In the genomic region with DNA sequence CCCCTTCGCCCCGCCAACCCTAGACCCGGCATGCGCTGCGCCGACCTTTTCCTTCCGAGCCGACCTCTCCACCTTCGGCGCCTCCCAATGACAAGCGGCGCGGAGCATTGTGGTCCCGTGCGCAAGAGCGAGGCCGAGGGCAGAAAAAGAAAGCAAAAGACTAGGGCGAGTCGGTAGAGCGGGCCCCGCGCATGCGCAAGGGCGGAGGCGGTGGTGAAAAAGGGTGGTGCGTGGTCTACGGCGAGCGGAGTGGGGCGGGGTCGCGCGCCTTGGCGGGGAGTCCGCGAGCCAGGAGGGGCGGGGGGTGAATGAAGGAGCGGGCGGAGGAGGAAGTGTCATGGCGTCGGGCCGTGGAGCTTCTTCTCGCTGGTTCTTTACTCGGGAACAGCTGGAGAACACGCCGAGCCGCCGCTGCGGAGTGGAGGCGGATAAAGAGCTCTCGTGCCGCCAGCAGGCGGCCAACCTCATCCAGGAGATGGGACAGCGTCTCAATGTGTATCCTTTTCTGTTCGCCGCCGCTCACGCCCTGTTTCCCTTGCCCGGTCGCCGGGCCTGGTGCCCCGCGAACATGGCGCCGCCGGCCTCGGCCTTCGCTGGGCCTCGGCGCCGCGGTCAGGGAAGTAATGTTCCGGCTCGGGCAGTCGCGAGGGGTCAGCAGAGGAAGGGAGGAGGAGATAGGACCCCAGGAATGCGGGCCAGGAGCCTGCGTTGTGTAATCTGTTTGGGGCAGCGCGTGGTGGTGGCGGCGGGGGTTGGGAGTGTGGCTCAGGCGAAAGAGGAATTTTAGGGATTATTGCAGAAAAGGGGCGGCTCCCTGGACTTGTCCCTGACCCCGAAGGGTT, we compare ENCODE assay signal across 8 cellular contexts. TPM values are rescaled to one million over a fixed set of nuclear protein-coding genes. Genes with fewer than 3 reads are reported as not detected.
DNase-seq lines count a peak whose midpoint lies in the region; ATAC-seq and TF ChIP-seq lines count a peak whose summit lies in the region.

A gene (plus strand): TSS at position 305 of the 842 bp plus-strand sequence. CDS start 33 bp downstream, at position 338.

- peak within 1 kb of the TSS; percentile 98 for H3K27ac Mint-ChIP-seq in activated T-helper 2 cell treated with anti-CD3 and anti-CD28 coated beads, Interferon-gamma antibody, Interleukin-2, Interleukin-4, amounts not matched to agents 10 μg/mL and 5 μg/mL and 100 μg/mL, durations not matched to agents 14 hours and 24 hours and 36 hours
- peak within 1 kb of the TSS; percentile 91 to 99 (median 96) for H3K27ac Mint-ChIP-seq in naive thymus-derived CD4-positive, alpha-beta T cell
- H3K27ac Mint-ChIP-seq in stimulated activated naive B cell treated with anti-CD40 and anti-IgM and Interleukin-4, amounts not matched to agents 10 μg/mL and 1 μg/mL and 100 μg/mL, for 72 hours: peak within 1 kb of the TSS; percentile 99

- peak; percentile 99 for DNase-seq in Daoy (ENCODE audit: low read depth)
- peak; percentile 99 for DNase-seq in H4 (ENCODE audit: low spot score)
- DNase-seq in LoVo (ENCODE audit: low spot score): peak; percentile 97
- DNase-seq in RWPE2 (ENCODE audit: low spot score): peak; percentile 98
- DNase-seq in activated T-helper 2 cell treated with anti-CD3 and anti-CD28 coated beads, Interferon-gamma antibody, Interleukin-2, Interleukin-4, amounts not matched to agents 10 μg/mL and 5 μg/mL and 100 μg/mL, durations not matched to agents 14 hours and 24 hours and 36 hours (ENCODE audit: low spot score): peak; percentile 100
- peak; percentile 98 to 99 for DNase-seq in fibroblast of lung (ENCODE audit: low read depth in 2 of 2)
- peak; percentile 99 to 100 (median 100) for DNase-seq in naive thymus-derived CD4-positive, alpha-beta T cell
- DNase-seq in stimulated activated naive B cell treated with anti-CD40 and anti-IgM and Interleukin-4, amounts not matched to agents 10 μg/mL and 1 μg/mL and 100 μg/mL, for 72 hours: peak; percentile 100

- H3K9ac ChIP-seq in fibroblast of lung (ENCODE audit: insufficient read depth, low read length): peak within 1 kb of the TSS; percentile 100

- peak within 1 kb of the TSS; percentile 95 for H3K4me2 ChIP-seq in fibroblast of lung (ENCODE audit: extremely low read depth, insufficient read depth, low read length)

- peak within 1 kb of the TSS; percentile 91 for H3K27ac ChIP-seq in RWPE2 (ENCODE audit: poor library complexity, severe bottlenecking)
- H3K27ac ChIP-seq in fibroblast of lung (ENCODE audit: insufficient read depth, low read length): peak within 1 kb of the TSS; percentile 100
- peak within 1 kb of the TSS; percentile 97 for H3K27ac ChIP-seq in naive thymus-derived CD4-positive, alpha-beta T cell (ENCODE audit: low read depth, low read length)

- ATAC-seq in RWPE2 (ENCODE audit: low read depth): peak; percentile 84
- peak; percentile 90 for ATAC-seq in naive thymus-derived CD4-positive, alpha-beta T cell
- ATAC-seq in stimulated activated naive B cell treated with anti-CD40 and anti-IgM and Interleukin-4, amounts not matched to agents 10 μg/mL and 1 μg/mL and 100 μg/mL, for 72 hours (replicated peaks): peak; percentile 85

- peaks cover 29% of the 10 kb centered on the region for H3K36me3 Mint-ChIP-seq in activated T-helper 2 cell treated with anti-CD3 and anti-CD28 coated beads, Interferon-gamma antibody, Interleukin-2, Interleukin-4, amounts not matched to agents 10 μg/mL and 5 μg/mL and 100 μg/mL, durations not matched to agents 14 hours and 24 hours and 36 hours (ENCODE audit: low read depth)
- peaks cover 3 to 17% (median 11%) of the 10 kb centered on the region in 5 donors for H3K36me3 Mint-ChIP-seq in naive thymus-derived CD4-positive, alpha-beta T cell
- H3K36me3 Mint-ChIP-seq in stimulated activated naive B cell treated with anti-CD40 and anti-IgM and Interleukin-4, amounts not matched to agents 10 μg/mL and 1 μg/mL and 100 μg/mL, for 72 hours: peaks cover 15 to 16% of the 10 kb centered on the region in 2 donors

- intact Hi-C loops in activated T-helper 2 cell treated with anti-CD3 and anti-CD28 coated beads, Interferon-gamma antibody, Interleukin-2, Interleukin-4, amounts not matched to agents 10 μg/mL and 5 μg/mL and 100 μg/mL, durations not matched to agents 14 hours and 24 hours and 36 hours (cut with micrococcal nuclease): loop anchor here (1.0 to 5.0 kb wide), 10 partner anchors 24 to 1199 kb away; a partner anchor contains a TSS
- intact Hi-C loops in naive thymus-derived CD4-positive, alpha-beta T cell (cut with micrococcal nuclease): loop anchor here (1.0 to 10.0 kb wide), 13 partner anchors 32 to 1459 kb away; a partner anchor contains a TSS

- TF ChIP-seq CTCF in RWPE2 (IDR thresholded peaks at IDR 0.05; ENCODE audit: poor library complexity, severe bottlenecking) (no peak), fibroblast of lung (conservative IDR thresholded peaks at IDR 0.05 in 1 of 2, IDR thresholded peaks at IDR 0.05 in 1 of 2; ENCODE audit: low read depth in 1 of 2, low read length in 2 of 2) (no peak)

- POLR2A ChIA-PET in naive thymus-derived CD4-positive, alpha-beta T cell (lab: Charles Lee): interaction anchor here (0.6 to 2.2 kb wide), 7 partner anchors 9 to 1122 kb away, joined by 3 to 18 read pairs (median 3); a partner anchor contains a TSS

- CTCF ChIA-PET in naive thymus-derived CD4-positive, alpha-beta T cell (lab: Charles Lee): no interaction called here

- peaks cover 3% of the 10 kb centered on the region for H3K27me3 Mint-ChIP-seq in activated T-helper 2 cell treated with anti-CD3 and anti-CD28 coated beads, Interferon-gamma antibody, Interleukin-2, Interleukin-4, amounts not matched to agents 10 μg/mL and 5 μg/mL and 100 μg/mL, durations not matched to agents 14 hours and 24 hours and 36 hours (ENCODE audit: low read depth)
- H3K27me3 Mint-ChIP-seq in naive thymus-derived CD4-positive, alpha-beta T cell: peaks cover 0 to 14% (median 0%) of the 10 kb centered on the region in 5 donors
- H3K27me3 Mint-ChIP-seq in stimulated activated naive B cell treated with anti-CD40 and anti-IgM and Interleukin-4, amounts not matched to agents 10 μg/mL and 1 μg/mL and 100 μg/mL, for 72 hours: no peaks in the 10 kb centered on the region

- H3K27me3 ChIP-seq in RWPE2 (ENCODE audit: insufficient read depth, poor library complexity, severe bottlenecking) (no peaks in the 10 kb centered on the region), fibroblast of lung (ENCODE audit: control insufficient read depth, insufficient read depth, low read length) (no peaks in the 10 kb centered on the region)
- H3K27me3 ChIP-seq in naive thymus-derived CD4-positive, alpha-beta T cell (ENCODE audit: control insufficient read depth in 2 of 2, insufficient read depth in 2 of 2, low read length in 2 of 2): no peaks in the 10 kb centered on the region

- peaks cover 16% of the 10 kb centered on the region for H3K4me1 ChIP-seq in RWPE2 (ENCODE audit: insufficient read depth, poor library complexity, severe bottlenecking)
- H3K4me1 ChIP-seq in fibroblast of lung (ENCODE audit: control insufficient read depth, extremely low read depth, insufficient read depth, low read length): peaks cover 4% of the 10 kb centered on the region
- peaks cover 31 to 45% of the 10 kb centered on the region in 2 donors for H3K4me1 ChIP-seq in naive thymus-derived CD4-positive, alpha-beta T cell (ENCODE audit: control insufficient read depth in 2 of 2, insufficient read depth in 2 of 2, low read length in 2 of 2)

- H3K9me3 ChIP-seq in RWPE2 (ENCODE audit: severe bottlenecking): no peaks in the 10 kb centered on the region
- H3K9me3 ChIP-seq in fibroblast of lung (ENCODE audit: control insufficient read depth, insufficient read depth, low read depth, low read length): no peaks in the 10 kb centered on the region
- no peaks in the 10 kb centered on the region for H3K9me3 ChIP-seq in naive thymus-derived CD4-positive, alpha-beta T cell (ENCODE audit: control insufficient read depth in 2 of 3, low read length in 3 of 3)

- peaks cover 48% of the 10 kb centered on the region for H3K79me2 ChIP-seq in fibroblast of lung (ENCODE audit: control insufficient read depth, insufficient read depth, low read length)

- peaks cover 20% of the 10 kb centered on the region for H3K4me1 Mint-ChIP-seq in activated T-helper 2 cell treated with anti-CD3 and anti-CD28 coated beads, Interferon-gamma antibody, Interleukin-2, Interleukin-4, amounts not matched to agents 10 μg/mL and 5 μg/mL and 100 μg/mL, durations not matched to agents 14 hours and 24 hours and 36 hours (ENCODE audit: low read depth)
- H3K4me1 Mint-ChIP-seq in naive thymus-derived CD4-positive, alpha-beta T cell: peaks cover 18 to 71% (median 48%) of the 10 kb centered on the region in 7 donors
- H3K4me1 Mint-ChIP-seq in stimulated activated naive B cell treated with anti-CD40 and anti-IgM and Interleukin-4, amounts not matched to agents 10 μg/mL and 1 μg/mL and 100 μg/mL, for 72 hours: peaks cover 5 to 20% of the 10 kb centered on the region in 2 donors

- peak within 1 kb of the TSS; percentile 99 for H3K4me3 Mint-ChIP-seq in activated T-helper 2 cell treated with anti-CD3 and anti-CD28 coated beads, Interferon-gamma antibody, Interleukin-2, Interleukin-4, amounts not matched to agents 10 μg/mL and 5 μg/mL and 100 μg/mL, durations not matched to agents 14 hours and 24 hours and 36 hours (ENCODE audit: low read depth)
- peak within 1 kb of the TSS; percentile 86 to 98 (median 93) for H3K4me3 Mint-ChIP-seq in naive thymus-derived CD4-positive, alpha-beta T cell
- peak within 1 kb of the TSS; percentile 95 to 97 for H3K4me3 Mint-ChIP-seq in stimulated activated naive B cell treated with anti-CD40 and anti-IgM and Interleukin-4, amounts not matched to agents 10 μg/mL and 1 μg/mL and 100 μg/mL, for 72 hours

- H4K20me1 ChIP-seq in fibroblast of lung (ENCODE audit: control insufficient read depth, extremely low read depth, insufficient read depth, low read length): peaks cover 10% of the 10 kb centered on the region

- H3K36me3 ChIP-seq in RWPE2 (ENCODE audit: low read depth) (peaks cover 35% of the 10 kb centered on the region), fibroblast of lung (ENCODE audit: control insufficient read depth, insufficient read depth, low read length) (no peaks in the 10 kb centered on the region)
- H3K36me3 ChIP-seq in naive thymus-derived CD4-positive, alpha-beta T cell (ENCODE audit: control insufficient read depth in 2 of 3, insufficient read depth in 3 of 3, low read length in 3 of 3): peaks cover 0 to 8% (median 0%) of the 10 kb centered on the region in 3 experiments

- H3K4me3 ChIP-seq in RWPE2 (ENCODE audit: severe bottlenecking) (peak within 1 kb of the TSS; percentile 80), fibroblast of lung (replicated peaks in 1 of 4; ENCODE audit: control extremely low read depth in 1 of 4, insufficient read depth in 1 of 4, low read depth in 3 of 4, low read length in 4 of 4) (peak within 1 kb of the TSS; percentile 98 to 100 (median 99))
- peak within 1 kb of the TSS; percentile 96 for H3K4me3 ChIP-seq in naive thymus-derived CD4-positive, alpha-beta T cell (ENCODE audit: low read length)

- H3K9me3 Mint-ChIP-seq in activated T-helper 2 cell treated with anti-CD3 and anti-CD28 coated beads, Interferon-gamma antibody, Interleukin-2, Interleukin-4, amounts not matched to agents 10 μg/mL and 5 μg/mL and 100 μg/mL, durations not matched to agents 14 hours and 24 hours and 36 hours: peaks cover under 1% of the 10 kb centered on the region
- peaks cover 0 to 7% (median 0%) of the 10 kb centered on the region in 11 donors for H3K9me3 Mint-ChIP-seq in naive thymus-derived CD4-positive, alpha-beta T cell
- H3K9me3 Mint-ChIP-seq in stimulated activated naive B cell treated with anti-CD40 and anti-IgM and Interleukin-4, amounts not matched to agents 10 μg/mL and 1 μg/mL and 100 μg/mL, for 72 hours: peaks cover 0 to 2% of the 10 kb centered on the region in 2 donors

- peak within 1 kb of the TSS; percentile 93 for H2AFZ ChIP-seq in fibroblast of lung (ENCODE audit: low read length)

RNA-seq across cellular contexts. Expression of the gene that starts here (rescaled TPM):
- total RNA-seq in Daoy (2014; rRNA removed; shearing (Covaris generic)): 7.4 and 15.8 TPM in 2 replicates
- total RNA-seq in H4 (2014; rRNA removed; shearing (Covaris generic)): 10.1 and 10.8 TPM in 2 replicates
- 39.2 and 41.0 TPM in 2 replicates for total RNA-seq in activated T-helper 2 cell treated with anti-CD3 and anti-CD28 coated beads, Interferon-gamma antibody, Interleukin-2, Interleukin-4, amounts not matched to agents 10 μg/mL and 5 μg/mL and 100 μg/mL, durations not matched to agents 14 hours and 24 hours and 36 hours
- total RNA-seq in fibroblast of lung: 21.1 and 30.1 TPM in 2 replicates
- polyA plus RNA-seq in fibroblast of lung: 10.5 and 10.8 TPM in 2 replicates
- 7.7 and 7.8 TPM in 2 replicates for polyA plus RNA-seq in fibroblast of lung (2012)
- 7.7 and 12.0 TPM in 2 replicates for polyA minus RNA-seq in fibroblast of lung (ENCODE audit: low replicate concordance)
- 10 to 100 TPM; 49.8 to 78.1 (median 67.9) TPM for total RNA-seq in naive thymus-derived CD4-positive, alpha-beta T cell
- polyA plus RNA-seq in naive thymus-derived CD4-positive, alpha-beta T cell: 10 to 100 TPM; 20.6 to 22.9 TPM

Comparison
In these comparisons a context has a peak if more than half of its experiments do, and no peak if none do; other contexts are left out.
1. Peak in every context shown above with its lines: DNase-seq, ATAC-seq, H3K4me3 ChIP-seq and H3K27ac ChIP-seq.